22 cellular contexts compared by ENCODE assay signal in genomic region chr16:23330583-23331249, GRCh38. TPM values are rescaled to one million over a fixed set of nuclear protein-coding genes. Genes with fewer than 3 reads are reported as not detected.
DNase-seq lines count a peak whose midpoint lies in the region; ATAC-seq and TF ChIP-seq lines count a peak whose summit lies in the region.
"Had no signal": no experiment of that assay in that cellular context is flagged by ENCODE, and none has a peak within 500 bp of the region (broad histone marks: within the 10 kb centered on the region; RNA-seq: fewer than 3 reads in every experiment).

No MANE protein-coding gene starts in this region.

- peak overlapping the region; percentile 55 for H2AK9ac ChIP-seq in IMR-90 (replicated peaks; ENCODE audit: low read depth, low read length, poor library complexity)

- no peak overlapping the region for H4K91ac ChIP-seq in IMR-90 (ENCODE audit: insufficient read depth, low read depth, low read length)

- no TSS peak for BruUV-seq in IMR-90 (replicated peaks; lab: Mats Ljungman, UMichigan)

- H2BK5ac ChIP-seq in IMR-90 (ENCODE audit: low read depth, low read length, poor library complexity, severe bottlenecking) = no peak overlapping the region

- ATAC-seq in IMR-90 (ENCODE audit: low read depth) (no peak), SK-N-SH treated with all-trans-retinoic acid at 6 μM for 48 hours (no peak), left lung (peak; percentile 41), GM18511 (IDR thresholded peaks at IDR 0.05; ENCODE audit: unreplicated experiment) (no peak), omental fat pad (ENCODE audit: low FRiP score) (no peak), HG02642 (IDR thresholded peaks at IDR 0.05; ENCODE audit: poor library complexity, unreplicated experiment) (no peak), sciatic nerve (no peak)
- ATAC-seq: GM23338 had no signal

- H3K9me1 ChIP-seq in IMR-90 (ENCODE audit: insufficient read depth, low read length) = no peaks in the 10 kb centered on the region

- H3K9me3 ChIP-seq in IMR-90 (ENCODE audit: control insufficient read depth, insufficient read depth, low read length) = no peaks in the 10 kb centered on the region
- no peaks in the 10 kb centered on the region for H3K9me3 ChIP-seq in left lung
- H3K9me3 ChIP-seq: BLaER1, MG63 had no signal

- CTCF ChIA-PET in IMR-90 (lab: Yijun Ruan, JAX) = no interaction called here

- TF ChIP-seq CTCF in IMR-90 (conservative IDR thresholded peaks at IDR 0.05; ENCODE audit: low read depth, low read length) (no peak), left lung (IDR thresholded peaks at IDR 0.05) (no peak), omental fat pad (IDR thresholded peaks at IDR 0.05) (no peak)

- no peak overlapping the region for H3K27ac ChIP-seq in IMR-90 (ENCODE audit: insufficient read depth, low read length)
- no peak overlapping the region for H3K27ac ChIP-seq in left lung
- H3K27ac ChIP-seq: BLaER1, SK-N-MC had no signal

- H3K56ac ChIP-seq in IMR-90 (ENCODE audit: extremely low read depth, insufficient read depth, low read length) = no peak overlapping the region

- no peaks in the 10 kb centered on the region for H4K20me1 ChIP-seq in IMR-90 (ENCODE audit: insufficient read depth, low read length)
- H4K20me1 ChIP-seq: BLaER1 had no signal

- dilution Hi-C loops in IMR-90 (cut with HindIII; ENCODE audit: low sequenced_read_pairs, unreplicated experiment) = no loop called here

- in situ Hi-C loops in IMR-90 (cut with MboI; ENCODE audit: low sequenced_read_pairs) = no loop called here

- H3K27me3 ChIP-seq in IMR-90 (ENCODE audit: control insufficient read depth, insufficient read depth, low read length) = no peaks in the 10 kb centered on the region; the same call in 1 of the 2 replicates
- H3K27me3 ChIP-seq in left lung = no peaks in the 10 kb centered on the region
- H3K27me3 ChIP-seq: BLaER1, MG63 had no signal

- no peak overlapping the region for H3K14ac ChIP-seq in IMR-90 (replicated peaks; ENCODE audit: low read depth, low read length)

- no peak for TF ChIP-seq RAD21 in IMR-90 (IDR thresholded peaks at IDR 0.05; ENCODE audit: low read length)

- H2AK5ac ChIP-seq in IMR-90 (ENCODE audit: low read depth, low read length) = no peak overlapping the region

- no peak overlapping the region for H3K18ac ChIP-seq in IMR-90 (ENCODE audit: low read depth, low read length)

- no peak overlapping the region for H2BK120ac ChIP-seq in IMR-90 (ENCODE audit: low read depth, low read length)

- H2BK20ac ChIP-seq in IMR-90 (ENCODE audit: low read depth, low read length) = no peak overlapping the region

- H2BK15ac ChIP-seq in IMR-90 (ENCODE audit: low read depth, low read length) = no peak overlapping the region

- H3K4ac ChIP-seq in IMR-90 (ENCODE audit: low read depth, low read length) = no peak overlapping the region

- POLR2A ChIA-PET in IMR-90 (lab: Charles Lee; ENCODE audit: unreplicated experiment) = no interaction called here

- no peak overlapping the region for H4K5ac ChIP-seq in IMR-90 (ENCODE audit: low read depth, low read length)

- H3K36me3 ChIP-seq in IMR-90 (ENCODE audit: control insufficient read depth, insufficient read depth, low read length) (no peaks in the 10 kb centered on the region), left lung (no peaks in the 10 kb centered on the region)
- H3K36me3 ChIP-seq: BLaER1, MG63 had no signal

- WGBS in IMR-90 (ENCODE audit: extremely low coverage in 2 of 2, insufficient read length in 1 of 2), 2 experiments = 68% methylated on average over 5 of the region's 11 CpGs; no CpG with 5 or more reads in 1 of the 2 experiments

- H2AFZ ChIP-seq in IMR-90 (replicated peaks; ENCODE audit: low read length, poor library complexity) = no peak overlapping the region

- DNase-seq in A172 (ENCODE audit: low spot score) (peak; percentile 86), IMR-90 (no peak), left lung (no peak), omental fat pad (ENCODE audit: low spot score) (no peak), sciatic nerve (ENCODE audit: low spot score) (no peak)
- DNase-seq: CD4-positive, alpha-beta memory T cell; DMS153; GF-D8; MG63; NCI-H1048; NCI-H1436; NCI-H1930; NCI-H446; NCI-H69; SHP77 had no signal

- no peak for TF ChIP-seq POLR2A in IMR-90 (IDR thresholded peaks at IDR 0.05; ENCODE audit: low read depth, low read length)

- H3K9ac ChIP-seq in IMR-90 (ENCODE audit: low read depth, low read length) = no peak overlapping the region
- H3K9ac ChIP-seq: BLaER1 had no signal

- H3K79me1 ChIP-seq in IMR-90 (ENCODE audit: low read depth in 1 of 2, low read length in 2 of 2) = no peaks in the 10 kb centered on the region

- H3K4me2 ChIP-seq in IMR-90 (ENCODE audit: low read depth, low read length) = no peak overlapping the region
- H3K4me2 ChIP-seq: BLaER1, GM23338 had no signal

- intact Hi-C loops in IMR-90 (cut with micrococcal nuclease) (no loop called here), left lung (cut with DNase I) (no loop called here), sciatic nerve (cut with DNase I) (no loop called here)

- no peak overlapping the region for H3K23ac ChIP-seq in IMR-90 (ENCODE audit: low read depth, low read length)

- no peaks in the 10 kb centered on the region for H3K4me1 ChIP-seq in IMR-90 (ENCODE audit: control insufficient read depth, insufficient read depth, low read length)
- H3K4me1 ChIP-seq in left lung = peaks cover 0 to 5% of the 10 kb centered on the region in 2 donors
- H3K4me1 ChIP-seq: BLaER1 had no signal

- no peak overlapping the region for H3K4me3 ChIP-seq in IMR-90 (ENCODE audit: insufficient read depth, low read depth, low read length)
- H3K4me3 ChIP-seq in left lung = no peak overlapping the region
- H3K4me3 ChIP-seq: BLaER1, GM23338, MG63, SK-N-MC had no signal

- H4K8ac ChIP-seq in IMR-90 (ENCODE audit: low read depth in 2 of 2, low read length in 2 of 2) = no peak overlapping the region

TF ChIP-seq in IMR-90, 13 proteins besides CTCF, POLR2A, EP300 and RAD21 (continues in another document):
- TF ChIP-seq CHD1 (IDR thresholded peaks at IDR 0.05; ENCODE audit: low read depth, low read length) (no peak), MAFK (IDR thresholded peaks at IDR 0.05; ENCODE audit: low read depth, low read length) (no peak), ELK1 (IDR thresholded peaks at IDR 0.05; ENCODE audit: borderline replicate concordance, low read depth, low read length) (no peak), MXI1 (IDR thresholded peaks at IDR 0.05; ENCODE audit: borderline replicate concordance, low read depth, low read length) (no peak), NFE2L2 (IDR thresholded peaks at IDR 0.05; ENCODE audit: low read depth, low read length) (no peak), SMC3 (IDR thresholded peaks at IDR 0.05; ENCODE audit: low read depth, low read length) (no peak), RFX5 (IDR thresholded peaks at IDR 0.05; ENCODE audit: low read depth, low read length) (no peak), BHLHE40 (IDR thresholded peaks at IDR 0.05; ENCODE audit: low read depth, low read length) (no peak), RCOR1 (IDR thresholded peaks at IDR 0.05; ENCODE audit: insufficient replicate concordance, low read length) (no peak), MAZ (IDR thresholded peaks at IDR 0.05; ENCODE audit: borderline replicate concordance, low read depth, low read length) (no peak)

TF ChIP-seq in SK-N-SH treated with all-trans-retinoic acid at 6 μM for 48 hours, 23 proteins besides CTCF, POLR2A, EP300 and RAD21:
- TF ChIP-seq ZNF70 (CRISPR knock-in tag; IDR thresholded peaks at IDR 0.05) = no peak
- TF ChIP-seq TCF4 (CRISPR knock-in tag; IDR thresholded peaks at IDR 0.05; ENCODE audit: borderline replicate concordance) = peak; percentile 68; the same call in 1 of the 2 replicates

RNA-seq across cellular contexts. Expression of gene SCNN1B, which starts 28.6 kb away (rescaled TPM):
- not detected in 2 replicates for total RNA-seq in A172 (2014; rRNA removed; shearing (Covaris generic))
- total RNA-seq in IMR-90 (2012; rRNA removed) = not detected in 2 replicates
- not detected in 2 replicates for polyA plus RNA-seq in IMR-90 (2012; rRNA removed)
- not detected in 2 replicates for polyA plus RNA-seq in IMR-90 (2012; cell fraction: cytosol; rRNA removed)
- not detected in 2 replicates for polyA plus RNA-seq in IMR-90 (2012; cell fraction: nucleus; rRNA removed; ENCODE audit: low replicate concordance)
- 10 to 100 TPM; 25.1 to 28.6 TPM for total RNA-seq in left lung
- total RNA-seq in omental fat pad = 10 to 100 TPM in 1 of 4 donors, 1 to 10 TPM in 3; 1.6 to 17.7 (median 3.6) TPM
- 2.3 TPM for total RNA-seq in sciatic nerve
- total RNA-seq: CD4-positive, alpha-beta memory T cell; Daoy had no signal
- polyA plus RNA-seq: CD4-positive, alpha-beta memory T cell had no signal
